ENCODE assay signal across 35 cellular contexts in genomic region chr1:222020553-222020952, GRCh38.
"Had no signal": no experiment of that assay in that cellular context is flagged by ENCODE, and none has a peak within 500 bp of the region (broad histone marks: within the 10 kb centered on the region; RNA-seq: fewer than 3 reads in every experiment).

No MANE protein-coding gene starts in this region.

- H3K27me3 Mint-ChIP-seq: activated B cell treated with CpG ODN at 0.5 μM for 24 hours; dendritic cell treated with granulocyte-macrophage colony-stimulating factor and Interleukin-4, amounts not matched to agents 40 ng/mL and 50 ng/mL, for 4 days had no signal

- H3K27me3 ChIP-seq: adrenal gland, dorsolateral prefrontal cortex, foreskin keratinocyte, gastroesophageal sphincter had no signal

- H3K4me1 ChIP-seq: adrenal gland, foreskin keratinocyte, gastroesophageal sphincter had no signal

- H3K36me3 Mint-ChIP-seq: activated CD8-positive, alpha-beta memory T cell treated with anti-CD3 and anti-CD28 coated beads, Interleukin-2, amount 10 ng/mL, durations not matched to agents 7 days and 5 days; activated naive CD4-positive, alpha-beta T cell treated with anti-CD3 and anti-CD28 coated beads, Interleukin-2, amount 50 U/mL, for 24 hours; activated naive CD8-positive, alpha-beta T cell treated with anti-CD3 and anti-CD28 coated beads for 36 hours; brain had no signal

- H3K4me1 Mint-ChIP-seq: activated B cell treated with CpG ODN at 0.5 μM for 24 hours; activated CD8-positive, alpha-beta memory T cell treated with anti-CD3 and anti-CD28 coated beads, Interleukin-2, amount 10 ng/mL, durations not matched to agents 7 days and 5 days; activated naive CD4-positive, alpha-beta T cell treated with anti-CD3 and anti-CD28 coated beads, Interleukin-2, amount 50 U/mL, for 24 hours; activated naive CD8-positive, alpha-beta T cell treated with anti-CD3 and anti-CD28 coated beads for 36 hours; activated naive CD8-positive, alpha-beta T cell treated with anti-CD3 and anti-CD28 coated beads, Interleukin-2, amount 50 U/mL, for 24 hours; central memory CD8-positive, alpha-beta T cell had no signal

- H3K27ac ChIP-seq: adrenal gland, coronary artery, dorsolateral prefrontal cortex, foreskin keratinocyte, gastroesophageal sphincter, WERI-Rb-1 had no signal

- ATAC-seq: activated CD4-positive, CD25-positive, alpha-beta regulatory T cell treated with anti-CD3 and anti-CD28 coated beads, Interleukin-2, amount 50 U/mL, for 24 hours; activated CD8-positive, alpha-beta memory T cell treated with anti-CD3 and anti-CD28 coated beads, Interleukin-2, amount 10 ng/mL, durations not matched to agents 7 days and 5 days; activated CD8-positive, alpha-beta T cell treated with anti-CD3 and anti-CD28 coated beads for 36 hours; activated naive CD8-positive, alpha-beta T cell treated with anti-CD3 and anti-CD28 coated beads, Interleukin-2, amount 50 U/mL, for 24 hours; esophagus mucosa; foreskin keratinocyte; gastroesophageal sphincter; T-helper 17 cell had no signal

- H3K27ac Mint-ChIP-seq: activated B cell treated with CpG ODN at 0.5 μM for 24 hours; activated CD8-positive, alpha-beta memory T cell treated with anti-CD3 and anti-CD28 coated beads, Interleukin-2, amount 10 ng/mL, durations not matched to agents 7 days and 5 days; activated CD8-positive, alpha-beta T cell treated with anti-CD3 and anti-CD28 coated beads for 36 hours; activated naive CD4-positive, alpha-beta T cell treated with anti-CD3 and anti-CD28 coated beads for 36 hours; activated naive CD4-positive, alpha-beta T cell treated with anti-CD3 and anti-CD28 coated beads, Interleukin-2, amount 50 U/mL, for 24 hours; activated naive CD8-positive, alpha-beta T cell treated with anti-CD3 and anti-CD28 coated beads for 36 hours; activated naive CD8-positive, alpha-beta T cell treated with anti-CD3 and anti-CD28 coated beads, Interleukin-2, amount 50 U/mL, for 24 hours; activated T-helper 1 cell treated with anti-CD3 and anti-CD28 coated beads, Interleukin-12 subunit alpha, Interleukin-12 subunit beta, Interleukin-2, Interleukin-4 antibody, amounts not matched to agents 30 ng/mL and 10 ng/mL and 1 ng/mL, durations not matched to agents 14 hours and 24 hours and 36 hours; activated T-helper 2 cell treated with anti-CD3 and anti-CD28 coated beads, Interferon-gamma antibody, Interleukin-2, Interleukin-4, amounts not matched to agents 10 μg/mL and 5 μg/mL and 100 μg/mL, durations not matched to agents 14 hours and 24 hours and 36 hours; brain; dendritic cell treated with granulocyte-macrophage colony-stimulating factor and Interleukin-4, amounts not matched to agents 40 ng/mL and 50 ng/mL, for 4 days; endodermal cell; T-helper 17 cell; T-helper 2 cell treated with Interferon-gamma antibody and Interleukin-4, amounts not matched to agents 5 μg/mL and 100 μg/mL, for 36 hours had no signal

- H3K9me3 Mint-ChIP-seq: activated B cell treated with CpG ODN at 0.5 μM for 24 hours; activated CD8-positive, alpha-beta T cell treated with anti-CD3 and anti-CD28 coated beads for 36 hours; activated naive CD4-positive, alpha-beta T cell treated with anti-CD3 and anti-CD28 coated beads for 36 hours; activated naive CD4-positive, alpha-beta T cell treated with anti-CD3 and anti-CD28 coated beads, Interleukin-2, amount 50 U/mL, for 24 hours; activated naive CD8-positive, alpha-beta T cell treated with anti-CD3 and anti-CD28 coated beads for 36 hours; activated naive CD8-positive, alpha-beta T cell treated with anti-CD3 and anti-CD28 coated beads, Interleukin-2, amount 50 U/mL, for 24 hours; activated T-helper 2 cell treated with anti-CD3 and anti-CD28 coated beads, Interferon-gamma antibody, Interleukin-2, Interleukin-4, amounts not matched to agents 10 μg/mL and 5 μg/mL and 100 μg/mL, durations not matched to agents 14 hours and 24 hours and 36 hours; central memory CD8-positive, alpha-beta T cell; dendritic cell treated with granulocyte-macrophage colony-stimulating factor and Interleukin-4, amounts not matched to agents 40 ng/mL and 50 ng/mL, for 4 days; endodermal cell; T-helper 2 cell treated with Interferon-gamma antibody and Interleukin-4, amounts not matched to agents 5 μg/mL and 100 μg/mL, for 36 hours had no signal

- H3K9me3 ChIP-seq: adrenal gland, gastroesophageal sphincter had no signal

- H3K4me3 ChIP-seq: adrenal gland, coronary artery, dorsolateral prefrontal cortex, gastroesophageal sphincter had no signal

- DNase-seq: activated B cell treated with CpG ODN at 0.5 μM for 24 hours; activated CD4-positive, alpha-beta T cell treated with anti-CD3 and anti-CD28 coated beads for 48 hours; activated CD4-positive, alpha-beta T cell treated with anti-CD3 and anti-CD28 coated beads, Interleukin-2, amount 50 U/mL, for 1 hour; activated CD4-positive, alpha-beta T cell treated with anti-CD3 and anti-CD28 coated beads, Interleukin-2, amount 50 U/mL, for 48 hours; activated CD8-positive, alpha-beta memory T cell treated with anti-CD3 and anti-CD28 coated beads, Interleukin-2, amount 10 ng/mL, durations not matched to agents 7 days and 5 days; activated CD8-positive, alpha-beta memory T cell treated with anti-CD3 and anti-CD28 coated beads, Interleukin-2, amount 50 U/mL, for 4 hours; activated CD8-positive, alpha-beta T cell treated with anti-CD3 and anti-CD28 coated beads for 36 hours; activated effector memory CD4-positive, alpha-beta T cell treated with anti-CD3 and anti-CD28 coated beads, Interleukin-2, amount 50 U/mL, for 16 hours; activated naive CD4-positive, alpha-beta T cell treated with anti-CD3 and anti-CD28 coated beads for 36 hours; activated naive CD8-positive, alpha-beta T cell treated with anti-CD3 and anti-CD28 coated beads for 36 hours; activated naive CD8-positive, alpha-beta T cell treated with anti-CD3 and anti-CD28 coated beads, Interleukin-2, amount 50 U/mL, for 24 hours; activated T-cell treated with anti-CD3 and anti-CD28 coated beads, Interleukin-2, amount 50 U/mL, for 1 hour; activated T-cell treated with anti-CD3 and anti-CD28 coated beads, Interleukin-2, amount 50 U/mL, for 48 hours; adrenal gland; amygdala; aorta; dorsolateral prefrontal cortex; effector memory CD4-positive, alpha-beta T cell; endodermal cell; foreskin keratinocyte; T-helper 1 cell; T-helper 17 cell; T1000; WERI-Rb-1 had no signal

- H3K4me3 Mint-ChIP-seq: activated B cell treated with CpG ODN at 0.5 μM for 24 hours; activated CD8-positive, alpha-beta memory T cell treated with anti-CD3 and anti-CD28 coated beads, Interleukin-2, amount 10 ng/mL, durations not matched to agents 7 days and 5 days; activated CD8-positive, alpha-beta T cell treated with anti-CD3 and anti-CD28 coated beads for 36 hours; activated naive CD4-positive, alpha-beta T cell treated with anti-CD3 and anti-CD28 coated beads for 36 hours; activated naive CD4-positive, alpha-beta T cell treated with anti-CD3 and anti-CD28 coated beads, Interleukin-2, amount 50 U/mL, for 24 hours; activated naive CD8-positive, alpha-beta T cell treated with anti-CD3 and anti-CD28 coated beads for 36 hours; activated naive CD8-positive, alpha-beta T cell treated with anti-CD3 and anti-CD28 coated beads, Interleukin-2, amount 50 U/mL, for 24 hours; activated T-helper 1 cell treated with anti-CD3 and anti-CD28 coated beads, Interleukin-12 subunit alpha, Interleukin-12 subunit beta, Interleukin-2, Interleukin-4 antibody, amounts not matched to agents 30 ng/mL and 10 ng/mL and 1 ng/mL, durations not matched to agents 14 hours and 24 hours and 36 hours; brain; central memory CD8-positive, alpha-beta T cell; dendritic cell treated with granulocyte-macrophage colony-stimulating factor and Interleukin-4, amounts not matched to agents 40 ng/mL and 50 ng/mL, for 4 days; endodermal cell; T-helper 17 cell; T-helper 2 cell treated with Interferon-gamma antibody and Interleukin-4, amounts not matched to agents 5 μg/mL and 100 μg/mL, for 36 hours had no signal

- H3K36me3 ChIP-seq: adrenal gland, gastroesophageal sphincter, WERI-Rb-1 had no signal
